ENCODE assay signal across 34 cellular contexts in genomic region chrX:20306668-20307067, GRCh38.
"Had no signal": no experiment of that assay in that cellular context is flagged by ENCODE, and none has a peak within 500 bp of the region (broad histone marks: within the 10 kb centered on the region; RNA-seq: fewer than 3 reads in every experiment).

No MANE protein-coding gene starts in this region.

- DNase-seq: Karpas-422, Kasumi-1, MG63, MM.1S, MV-4-11, NCI-H1048, NCI-H1092, NCI-H1092 treated with DMSO at 0.1 percent for 48 hours, NCI-H1105, NCI-H1105 treated with DMSO at 0.1 percent for 48 hours, NCI-H1417, NCI-H1417 treated with DMSO at 0.1 percent for 48 hours, NCI-H1436, NCI-H1436 treated with DMSO at 0.1 percent for 48 hours, NCI-H146, NCI-H1694, NCI-H1694 treated with DMSO at 0.1 percent for 48 hours, NCI-H187, NCI-H187 treated with DMSO at 0.1 percent for 48 hours, NCI-H1930, NCI-H2029, NCI-H2029 treated with DMSO at 0.1 percent for 48 hours, NCI-H2081, NCI-H2081 treated with DMSO at 0.1 percent for 48 hours, NCI-H2107, NCI-H2171, NCI-H2171 treated with DMSO at 0.1 percent for 48 hours, NCI-H2227 treated with DMSO at 0.1 percent for 48 hours, NCI-H226, NCI-H345, NCI-H446, NCI-H446 treated with DMSO at 0.1 percent for 48 hours, NCI-H510A had no signal

- H3K4me2 ChIP-seq: KMS-11 had no signal

- H3K9me3 ChIP-seq: MG63 had no signal

- H3K27me3 ChIP-seq: MG63 had no signal

- H3K27ac ChIP-seq: KMS-11 had no signal

- H3K4me3 ChIP-seq: MG63 had no signal

- H3K9ac ChIP-seq: KMS-11 had no signal

- H3K36me3 ChIP-seq: MG63 had no signal
